7 cellular contexts compared by ENCODE assay signal in genomic region chr19:1072371-1073015, GRCh38.
DNase-seq lines count a peak whose midpoint lies in the region; ATAC-seq lines count a peak whose summit lies in the region.
"Had no signal": no experiment of that assay in that cellular context is flagged by ENCODE, and none has a peak within 500 bp of the region (broad histone marks: within the 10 kb centered on the region; RNA-seq: fewer than 3 reads in every experiment).

No MANE protein-coding gene starts in this region.

- peaks cover 66% of the 10 kb centered on the region for H3K4me1 Mint-ChIP-seq in activated naive CD4-positive, alpha-beta T cell treated with anti-CD3 and anti-CD28 coated beads, Interleukin-2, amount 10 ng/mL, durations not matched to agents 7 days and 5 days
- H3K4me1 Mint-ChIP-seq in stimulated activated naive B cell treated with anti-CD40 and anti-IgM and Interleukin-4, amounts not matched to agents 10 μg/mL and 1 μg/mL and 100 μg/mL, for 72 hours = peaks cover 38 to 66% of the 10 kb centered on the region in 2 donors

- H3K27ac Mint-ChIP-seq in activated naive CD4-positive, alpha-beta T cell treated with anti-CD3 and anti-CD28 coated beads, Interleukin-2, amount 10 ng/mL, durations not matched to agents 7 days and 5 days = peak overlapping the region; percentile 86
- peak overlapping the region; percentile 65 for H3K27ac Mint-ChIP-seq in stimulated activated naive B cell treated with anti-CD40 and anti-IgM and Interleukin-4, amounts not matched to agents 10 μg/mL and 1 μg/mL and 100 μg/mL, for 72 hours

- H3K4me3 Mint-ChIP-seq in activated naive CD4-positive, alpha-beta T cell treated with anti-CD3 and anti-CD28 coated beads, Interleukin-2, amount 10 ng/mL, durations not matched to agents 7 days and 5 days = peak overlapping the region; percentile 73
- peak overlapping the region in 1 of 2 donors; percentile 29 for H3K4me3 Mint-ChIP-seq in stimulated activated naive B cell treated with anti-CD40 and anti-IgM and Interleukin-4, amounts not matched to agents 10 μg/mL and 1 μg/mL and 100 μg/mL, for 72 hours

- CTCF ChIA-PET in activated naive CD4-positive, alpha-beta T cell treated with anti-CD3 and anti-CD28 coated beads, Interleukin-2, amount 10 ng/mL, durations not matched to agents 7 days and 5 days (lab: Charles Lee) = interaction anchor here (0.6 kb wide), 1 partner anchor 35 kb away, joined by 4 read pairs; no protein-coding TSS in a partner anchor

- DNase-seq in activated naive CD4-positive, alpha-beta T cell treated with anti-CD3 and anti-CD28 coated beads, Interleukin-2, amount 10 ng/mL, durations not matched to agents 7 days and 5 days = no peak
- no peak for DNase-seq in activated naive CD4-positive, alpha-beta T cell treated with Interleukin-2 at 50 U/mL for 16 hours
- no peak for DNase-seq in stimulated activated naive B cell treated with anti-CD40 and anti-IgM and Interleukin-4, amounts not matched to agents 10 μg/mL and 1 μg/mL and 100 μg/mL, for 72 hours
- DNase-seq in RKO (ENCODE audit: low spot score) = no peak
- DNase-seq: GDM1, islet precursor cell had no signal

- H3K9me3 Mint-ChIP-seq in activated naive CD4-positive, alpha-beta T cell treated with anti-CD3 and anti-CD28 coated beads, Interleukin-2, amount 10 ng/mL, durations not matched to agents 7 days and 5 days = no peaks in the 10 kb centered on the region
- H3K9me3 Mint-ChIP-seq in stimulated activated naive B cell treated with anti-CD40 and anti-IgM and Interleukin-4, amounts not matched to agents 10 μg/mL and 1 μg/mL and 100 μg/mL, for 72 hours = no peaks in the 10 kb centered on the region

- no peak for ATAC-seq in stimulated activated naive B cell treated with anti-CD40 and anti-IgM and Interleukin-4, amounts not matched to agents 10 μg/mL and 1 μg/mL and 100 μg/mL, for 72 hours (replicated peaks)
- ATAC-seq: SK-N-SH treated with all-trans-retinoic acid at 6 μM for 48 hours had no signal

- no peaks in the 10 kb centered on the region for H3K27me3 Mint-ChIP-seq in activated naive CD4-positive, alpha-beta T cell treated with anti-CD3 and anti-CD28 coated beads, Interleukin-2, amount 10 ng/mL, durations not matched to agents 7 days and 5 days
- H3K27me3 Mint-ChIP-seq in stimulated activated naive B cell treated with anti-CD40 and anti-IgM and Interleukin-4, amounts not matched to agents 10 μg/mL and 1 μg/mL and 100 μg/mL, for 72 hours = no peaks in the 10 kb centered on the region

- H3K36me3 Mint-ChIP-seq in activated naive CD4-positive, alpha-beta T cell treated with anti-CD3 and anti-CD28 coated beads, Interleukin-2, amount 10 ng/mL, durations not matched to agents 7 days and 5 days = peaks cover 55% of the 10 kb centered on the region
- H3K36me3 Mint-ChIP-seq in stimulated activated naive B cell treated with anti-CD40 and anti-IgM and Interleukin-4, amounts not matched to agents 10 μg/mL and 1 μg/mL and 100 μg/mL, for 72 hours = peaks cover 43 to 49% of the 10 kb centered on the region in 2 donors
